In the genomic region with DNA sequence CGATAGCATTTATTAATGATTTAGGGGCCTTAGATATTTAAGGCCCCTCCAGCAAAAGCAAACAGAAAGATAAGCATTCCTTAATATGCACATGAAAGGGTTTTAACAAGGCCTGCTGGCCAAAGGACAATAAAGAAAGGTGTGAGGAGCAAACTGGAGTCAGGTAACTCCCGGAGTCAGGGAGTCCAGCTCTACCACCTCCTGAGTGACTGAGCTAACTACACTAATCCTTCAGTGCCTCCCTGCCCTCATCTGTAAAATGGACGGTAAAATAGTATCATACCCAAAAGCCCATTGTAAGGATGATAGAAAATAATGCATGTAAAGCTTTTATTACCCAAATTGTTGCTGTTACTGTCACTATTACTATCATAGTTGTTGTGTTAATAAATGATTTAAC, we compare ENCODE assay signal across 25 cellular contexts.
A peak's percentile ranks its signal among the peaks of the same experiment; 100 is the strongest.
DNase-seq lines count a peak whose midpoint lies in the region; ATAC-seq, FAIRE-seq and TF ChIP-seq lines count a peak whose summit lies in the region.
"Had no signal": no experiment of that assay in that cellular context is flagged by ENCODE, and none has a peak within 500 bp of the region (broad histone marks: within the 10 kb centered on the region; RNA-seq: fewer than 3 reads in every experiment).

No MANE protein-coding gene starts in this region.

- no peaks in the 10 kb centered on the region for H3K36me3 ChIP-seq in GM23338 (ENCODE audit: insufficient read depth)
- H3K36me3 ChIP-seq in H1 (ENCODE audit: control insufficient read depth in 2 of 4, insufficient read depth in 4 of 4, low read length in 3 of 4), result no peaks in the 10 kb centered on the region
- H3K36me3 ChIP-seq: BE2C had no signal

- no peaks in the 10 kb centered on the region for H3K79me2 ChIP-seq in GM23338 (replicated peaks; ENCODE audit: insufficient read depth)
- no peaks in the 10 kb centered on the region for H3K79me2 ChIP-seq in H1 (ENCODE audit: control insufficient read depth in 1 of 2, insufficient read depth in 2 of 2, low read length in 2 of 2)

- no peak overlapping the region for H2BK12ac ChIP-seq in H1 (ENCODE audit: low read depth, low read length)

- H3K4ac ChIP-seq in H1 (replicated peaks; ENCODE audit: insufficient read length, low read depth, low read length), result no peak overlapping the region

- H3K4me1 ChIP-seq in GM23338 (ENCODE audit: insufficient read depth) (peaks cover 25% of the 10 kb centered on the region), H1 (replicated peaks in 1 of 4; ENCODE audit: control insufficient read depth in 3 of 4, insufficient read depth in 4 of 4, low read length in 3 of 4) (peaks cover 0 to 14% (median 4%) of the 10 kb centered on the region in 4 experiments; a peak in 5 of 7 replicates)
- H3K4me1 ChIP-seq: BE2C had no signal

- 40% methylated on average over 3 of the region's 3 CpGs; no CpG with 5 or more reads in 1 of the 2 experiments for WGBS in H1 (ENCODE audit: extremely low coverage in 1 of 2, insufficient coverage in 1 of 2, insufficient read length in 1 of 2, insufficient replicate concordance in 2 of 2, low coverage in 1 of 2, low lambda C conversion rate in 2 of 2, missing lambda C conversion rate in 1 of 2), 2 experiments

- H2BK20ac ChIP-seq in H1 (ENCODE audit: low read length), result no peak overlapping the region

- H3K27ac ChIP-seq in GM23338 (ENCODE audit: low read depth) (no peak overlapping the region), H1 (ENCODE audit: low read depth, low read length) (no peak overlapping the region)
- H3K27ac ChIP-seq: A549; BLaER1 treated with 17β-estradiol and CSF1 and Interleukin-3, amounts not matched to agents 10 nM and 100 nM had no signal

- FAIRE-seq in H1 (lab: Jason Lieb, UNC), result peak; percentile 87
- FAIRE-seq: A549, D721Med, GM12891, GM18507 had no signal

- H3K27ac Mint-ChIP-seq in GM23338, result no peak overlapping the region
- H3K27ac Mint-ChIP-seq: CD14-positive monocyte; CD4-positive, alpha-beta T cell; CD8-positive, alpha-beta memory T cell; H9 had no signal

- TF ChIP-seq CTCF in GM23338 (conservative IDR thresholded peaks at IDR 0.05; ENCODE audit: low read depth in 2 of 2), result no peak
- no peak for TF ChIP-seq CTCF in H1 (IDR thresholded peaks at IDR 0.05; ENCODE audit: control extremely low read depth in 1 of 3, insufficient read depth in 1 of 3, low read depth in 1 of 3, low read length in 3 of 3)

- peaks cover 20% of the 10 kb centered on the region for H3K27me3 Mint-ChIP-seq in GM23338 (ENCODE audit: insufficient read depth, low read depth, poor library complexity)
- H3K27me3 Mint-ChIP-seq: CD4-positive, alpha-beta T cell; CD8-positive, alpha-beta memory T cell had no signal

- no peak overlapping the region for H2AFZ ChIP-seq in GM23338
- no peak overlapping the region for H2AFZ ChIP-seq in H1 (ENCODE audit: low read length)

- no peak overlapping the region for H3K23ac ChIP-seq in H1 (ENCODE audit: insufficient read length)

- no peaks in the 10 kb centered on the region for H3F3A ChIP-seq in GM23338 (replicated peaks; ENCODE audit: low read depth)

- no peak for TF ChIP-seq POLR2A in H1 (IDR thresholded peaks at IDR 0.05; ENCODE audit: control extremely low read depth in 1 of 2, low read depth in 2 of 2, low read length in 2 of 2)

- no peak overlapping the region for H2BK15ac ChIP-seq in H1 (ENCODE audit: low read length)

- no peaks in the 10 kb centered on the region for H3K79me1 ChIP-seq in H1 (ENCODE audit: low read depth, low read length)

- H2BK120ac ChIP-seq in H1 (replicated peaks; ENCODE audit: low read depth, low read length), result no peak overlapping the region

- ATAC-seq in GM23338 (peak; percentile 93), HG02981 (IDR thresholded peaks at IDR 0.05; ENCODE audit: unreplicated experiment) (no peak)
- ATAC-seq: A549, HCT116 had no signal

- no peaks in the 10 kb centered on the region for H3K23me2 ChIP-seq in H1 (ENCODE audit: low read depth, low read length)

- 0 out of 3 replicates have a peak, but pooled peaks of 1 of the 2 experiments have one; percentile 8 for TF ChIP-seq EP300 in H1 (IDR thresholded peaks at IDR 0.05; ENCODE audit: borderline replicate concordance in 1 of 2, low read depth in 2 of 2, low read length in 2 of 2)

- CTCF ChIA-PET in H1 (lab: Charles Lee; ENCODE audit: partially characterized antibody), result interaction anchor here (0.9 to 2.7 kb wide), 11 partner anchors 8 to 177 kb away, joined by 3 to 11 read pairs (median 4); no protein-coding TSS in a partner anchor

- no peaks in the 10 kb centered on the region for H3K9me3 Mint-ChIP-seq in GM23338
- H3K9me3 Mint-ChIP-seq: CD4-positive, alpha-beta T cell; CD8-positive, alpha-beta memory T cell; H9 had no signal

- no peak overlapping the region for H2BK5ac ChIP-seq in H1 (ENCODE audit: low read depth, low read length)

- H3K4me1 Mint-ChIP-seq in GM23338, result peaks cover 32% of the 10 kb centered on the region

- no peak overlapping the region for H3K56ac ChIP-seq in H1 (replicated peaks; ENCODE audit: insufficient read length, low read depth, low read length)

- H3K9ac ChIP-seq in H1 (replicated peaks in 1 of 4; ENCODE audit: extremely low read depth in 1 of 4, low read depth in 3 of 4, low read length in 3 of 4), result no peak overlapping the region
- H3K9ac ChIP-seq: BLaER1 treated with 17β-estradiol and CSF1 and Interleukin-3, amounts not matched to agents 10 nM and 100 nM had no signal

- H3K4me3 ChIP-seq in GM23338 (no peak overlapping the region), H1 (ENCODE audit: extremely low read depth in 1 of 4, insufficient read depth in 2 of 4, low read depth in 3 of 4, low read length in 4 of 4) (no peak overlapping the region)
- H3K4me3 ChIP-seq: A549; BLaER1 treated with 17β-estradiol and CSF1 and Interleukin-3, amounts not matched to agents 10 nM and 100 nM had no signal

- H3K27me3 ChIP-seq in GM23338 (ENCODE audit: insufficient read depth) (peaks cover 52% of the 10 kb centered on the region), H1 (replicated peaks in 1 of 4; ENCODE audit: control insufficient read depth in 3 of 4, extremely low read depth in 1 of 4, insufficient read depth in 3 of 4, low read length in 3 of 4) (peaks cover 10 to 32% (median 24%) of the 10 kb centered on the region in 4 experiments; a peak in 6 of 7 replicates)
- H3K27me3 ChIP-seq: BE2C; BLaER1 treated with 17β-estradiol and CSF1 and Interleukin-3, amounts not matched to agents 10 nM and 100 nM had no signal

- H4K20me1 ChIP-seq in GM23338 (replicated peaks; ENCODE audit: insufficient read depth) (no peaks in the 10 kb centered on the region), H1 (replicated peaks in 1 of 2; ENCODE audit: control insufficient read depth in 1 of 2, insufficient read depth in 2 of 2, low read length in 2 of 2) (peaks cover 0 to 2% of the 10 kb centered on the region in 2 experiments)
- H4K20me1 ChIP-seq: BLaER1 treated with 17β-estradiol and CSF1 and Interleukin-3, amounts not matched to agents 10 nM and 100 nM had no signal

- no peak overlapping the region for H3K4me3 Mint-ChIP-seq in GM23338
- H3K4me3 Mint-ChIP-seq: CD14-positive monocyte; CD4-positive, alpha-beta T cell; CD8-positive, alpha-beta memory T cell; H9 had no signal

- peak in 1 of 2 experiments; percentile 27; a peak in 1 of 4 replicates for TF ChIP-seq RAD21 in H1 (IDR thresholded peaks at IDR 0.05 in 1 of 2, conservative IDR thresholded peaks at IDR 0.05 in 1 of 2; ENCODE audit: low read depth in 2 of 2, low read length in 2 of 2)

- no peak overlapping the region for H3K14ac ChIP-seq in H1 (ENCODE audit: insufficient read length)

- H3K4me2 ChIP-seq in GM23338, result no peak overlapping the region
- H3K4me2 ChIP-seq in H1 (ENCODE audit: insufficient read depth in 1 of 2, low read depth in 2 of 2, low read length in 2 of 2), result no peak overlapping the region
- H3K4me2 ChIP-seq: A549; BLaER1 treated with 17β-estradiol and CSF1 and Interleukin-3, amounts not matched to agents 10 nM and 100 nM had no signal

- H3K36me3 Mint-ChIP-seq in GM23338 (ENCODE audit: low read depth), result peaks cover 10% of the 10 kb centered on the region

- peak; percentile 72 for DNase-seq in GM23338 (ENCODE audit: low spot score)
- DNase-seq in H1 (ENCODE audit: low read depth in 1 of 2, low spot score in 2 of 2), result no peak
- peak; percentile 49 for DNase-seq in iPS-NIHi7 (ENCODE audit: extremely low spot score)
- DNase-seq in stimulated activated CD4-positive, alpha-beta T cell treated with anti-CD3 and anti-CD28 coated beads, Interleukin-4, amount 100 ng/mL, for 1 hour, result no peak
- no peak for DNase-seq in UCSD-AML1 (lab: John Stamatoyannopoulos, UW; ENCODE audit: unreplicated experiment)
- DNase-seq: 8988T; ACHN; AML-193; BE2C; CD4-positive, alpha-beta T cell; CD8-positive, alpha-beta memory T cell; DMS 273 treated with DMSO at 0.1 percent for 48 hours; DMS79; EL; GF-D8; GOT3; H9 had no signal

- H4K5ac ChIP-seq in H1 (ENCODE audit: insufficient read length, low read depth, low read length), result no peak overlapping the region

- no peaks in the 10 kb centered on the region for H3K9me2 ChIP-seq in GM23338 (ENCODE audit: insufficient read depth)

- H4K91ac ChIP-seq in H1 (replicated peaks; ENCODE audit: insufficient read length, low read length), result no peak overlapping the region

- no peak overlapping the region for H2AK5ac ChIP-seq in H1 (ENCODE audit: low read depth, low read length)

- POLR2A ChIA-PET in H1 (lab: Charles Lee; ENCODE audit: partially characterized antibody), result no interaction called here

- H4K8ac ChIP-seq in H1 (ENCODE audit: extremely low read depth, insufficient read depth, low read length), result no peak overlapping the region

- H3K9me3 ChIP-seq in H1 (ENCODE audit: insufficient read depth in 2 of 2, low read depth in 1 of 2, low read length in 1 of 2), result no peaks in the 10 kb centered on the region
- H3K9me3 ChIP-seq: A549; BE2C; BLaER1 treated with 17β-estradiol and CSF1 and Interleukin-3, amounts not matched to agents 10 nM and 100 nM had no signal

- no peak overlapping the region for H3K18ac ChIP-seq in H1 (ENCODE audit: extremely low read depth, low read length)

TF ChIP-seq in GM23338, 12 proteins besides CTCF, POLR2A, EP300 and RAD21 (continues in another document):
- no peak for TF ChIP-seq JUNB (IDR thresholded peaks at IDR 0.05; ENCODE audit: unreplicated experiment)
- TF ChIP-seq STAT1 (IDR thresholded peaks at IDR 0.05; ENCODE audit: unreplicated experiment), result no peak
- no peak for TF ChIP-seq EZH2 (IDR thresholded peaks at IDR 0.05; ENCODE audit: low read depth, unreplicated experiment)
- TF ChIP-seq NANOG (IDR thresholded peaks at IDR 0.05; ENCODE audit: borderline replicate concordance), result peak; percentile 10; the same call in 1 of the 2 replicates
- no peak for TF ChIP-seq EZH2phosphoT487 (IDR thresholded peaks at IDR 0.05; ENCODE audit: unreplicated experiment)

TF ChIP-seq in H1, 55 proteins besides CTCF, POLR2A, EP300 and RAD21 (continues in another document):
- TF ChIP-seq SRF (IDR thresholded peaks at IDR 0.05; ENCODE audit: low read depth, low read length), result no peak
- TF ChIP-seq POLR2AphosphoS5 (IDR thresholded peaks at IDR 0.05; ENCODE audit: low read depth, low read length), result peak; percentile 60; the same call in 1 of the 2 replicates
- peak; percentile 96 for TF ChIP-seq KDM1A (IDR thresholded peaks at IDR 0.05; ENCODE audit: borderline replicate concordance, low read length)
- TF ChIP-seq SP1 (IDR thresholded peaks at IDR 0.05; ENCODE audit: low read depth, low read length), result 0 out of 2 replicates have a peak, but pooled peaks have one; percentile 43

Comparison
In these comparisons a context has a peak if more than half of its experiments do, and no peak if none do; other contexts are left out.
1. DNase-seq: peak in GM23338 (single experiment) and iPS-NIHi7 (single experiment); none in H1 (0 of 2), stimulated activated CD4-positive, alpha-beta T cell treated with anti-CD3 and anti-CD28 coated beads, Interleukin-4, amount 100 ng/mL, for 1 hour (single experiment) and UCSD-AML1 (single experiment).